Comparison of ENCODE assay signal across 8 cellular contexts in the genomic region with DNA sequence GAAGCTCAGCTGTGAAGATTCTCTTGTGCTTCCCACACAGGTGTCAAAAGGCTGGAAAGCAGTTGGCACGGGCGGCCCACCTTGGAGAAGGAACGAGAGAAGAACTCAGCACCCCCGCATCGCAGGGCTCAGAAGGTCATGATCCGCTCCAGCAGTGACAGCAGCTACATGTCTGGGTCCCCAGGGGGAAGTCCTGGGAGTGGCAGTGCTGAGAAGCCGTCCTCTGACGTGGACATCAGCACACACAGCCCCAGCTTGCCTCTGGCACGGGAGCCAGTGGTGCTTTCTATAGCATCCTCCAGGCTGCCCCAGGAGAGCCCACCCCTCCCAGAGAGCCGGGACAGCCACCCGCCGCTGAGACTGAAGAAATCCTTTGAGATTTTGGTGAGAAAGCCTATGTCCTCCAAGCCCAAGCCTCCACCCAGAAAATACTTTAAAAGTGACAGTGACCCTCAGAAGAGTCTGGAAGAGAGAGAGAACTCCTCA. TPM values are rescaled to one million over a fixed set of nuclear protein-coding genes. Genes with fewer than 3 reads are reported as not detected.
DNase-seq lines count a peak whose midpoint lies in the region; ATAC-seq, FAIRE-seq and TF ChIP-seq lines count a peak whose summit lies in the region.

No MANE protein-coding gene starts in this region.

- in situ Hi-C loops in GM12878 (cut with MboI): loop anchor here (10.0 to 25.0 kb wide), 5 partner anchors 298 to 1920 kb away; a partner anchor contains a TSS

- peak; percentile 41 to 75; a peak in 3 of 4 replicates for TF ChIP-seq EP300 in GM12878 (IDR thresholded peaks at IDR 0.05; ENCODE audit: borderline replicate concordance in 1 of 2, control insufficient read depth in 1 of 2, low read depth in 2 of 2, low read length in 2 of 2)

- H3K9me3 ChIP-seq in GM12878 (replicated peaks; ENCODE audit: control insufficient read depth, insufficient read depth, low read length) (no peaks in the 10 kb centered on the region), body of pancreas (no peaks in the 10 kb centered on the region), uterus (no peaks in the 10 kb centered on the region)

- H3K4me3 ChIP-seq in GM12878 (peak overlapping the region; percentile 70), body of pancreas (no peak overlapping the region), uterus (no peak overlapping the region)

- H3K27ac ChIP-seq in GM12878 (ENCODE audit: control insufficient read depth, insufficient read depth) (peak overlapping the region; percentile 99), body of pancreas (no peak overlapping the region), uterus (no peak overlapping the region)

- SMC1A ChIA-PET in GM12878 (lab: Charles Lee; ENCODE audit: uncharacterized antibody, unreplicated experiment): interaction anchor here (1.0 to 9.6 kb wide), 16 partner anchors 9 to 269 kb away, joined by 3 to 109 read pairs (median 12); no protein-coding TSS in a partner anchor

- TF ChIP-seq POLR2A in GM12878 (IDR thresholded peaks at IDR 0.05; ENCODE audit: low read depth, low read length) (peak; percentile 80), body of pancreas (IDR thresholded peaks at IDR 0.05) (no peak), uterus (IDR thresholded peaks at IDR 0.05) (no peak)

- no peak for TF ChIP-seq CTCF in GM12878 (IDR thresholded peaks at IDR 0.05 in 2 of 3, conservative IDR thresholded peaks at IDR 0.05 in 1 of 3; ENCODE audit: control insufficient read depth in 2 of 3, extremely low read depth in 1 of 3, insufficient read depth in 1 of 3, low read depth in 3 of 3, low read length in 3 of 3)
- no peak for TF ChIP-seq CTCF in body of pancreas (IDR thresholded peaks at IDR 0.05)
- TF ChIP-seq CTCF in uterus (IDR thresholded peaks at IDR 0.05): no peak

- peak overlapping the region; percentile 67 for H2AFZ ChIP-seq in GM12878 (ENCODE audit: control insufficient read depth, low read depth, low read length)

- 2% methylated on average over 12 of the region's 12 CpGs for WGBS in GM12878 (ENCODE audit: insufficient coverage, insufficient replicate concordance, low lambda C conversion rate, missing lambda C conversion rate)
- 77 to 78% methylated on average over 6 to 12 of the region's 12 CpGs for WGBS in body of pancreas, 2 donors

- no TSS peak for BruUV-seq in GM12878 (replicated peaks; lab: Mats Ljungman, UMichigan)

- ATAC-seq in GM19397 (IDR thresholded peaks at IDR 0.05; ENCODE audit: unreplicated experiment): peak; percentile 35
- peak; percentile 32 for ATAC-seq in HG03460 (IDR thresholded peaks at IDR 0.05; ENCODE audit: unreplicated experiment)
- peak; percentile 66 for ATAC-seq in GM12878
- no peak for ATAC-seq in body of pancreas

- no peak for FAIRE-seq in GM12878 (lab: Jason Lieb, UNC)

- no peak for TF ChIP-seq RAD21 in GM12878 (IDR thresholded peaks at IDR 0.05; ENCODE audit: insufficient read depth, low read depth, low read length)

- RAD21 ChIA-PET in GM12878 (lab: Charles Lee; ENCODE audit: unreplicated experiment): interaction anchor here (0.8 to 8.4 kb wide), 16 partner anchors 7 to 106 kb away, joined by 3 to 83 read pairs (median 8); a partner anchor contains a TSS

- POLR2A ChIA-PET in GM12878 (lab: Charles Lee): interaction anchor here (0.6 to 5.3 kb wide), 14 partner anchors 10 to 918 kb away, joined by 3 to 103 read pairs (median 6); a partner anchor contains a TSS

- no peaks in the 10 kb centered on the region for H4K20me1 ChIP-seq in GM12878 (ENCODE audit: control insufficient read depth, insufficient read depth)

- peak; percentile 38 for DNase-seq in CD1c-positive myeloid dendritic cell (ENCODE audit: extremely low spot score)
- peak; percentile 74 for DNase-seq in GM12878 (ENCODE audit: low read depth, low spot score)
- no peak for DNase-seq in activated gamma-delta T cell (lab: John Stamatoyannopoulos, UW)
- no peak for DNase-seq in body of pancreas
- no peak for DNase-seq in uterus
- no peak for DNase-seq in NCI-H1694 treated with DMSO at 0.1 percent for 48 hours (lab: John Stamatoyannopoulos, UW)

- H3K4me1 ChIP-seq in GM12878 (ENCODE audit: control insufficient read depth, insufficient read depth, low read length) (peaks cover 57% of the 10 kb centered on the region), body of pancreas (no peaks in the 10 kb centered on the region), uterus (no peaks in the 10 kb centered on the region)

- CTCF ChIA-PET in GM12878 (lab: Yijun Ruan, JAX): interaction anchor here (1.1 to 6.6 kb wide), 11 partner anchors 11 to 189 kb away, joined by 3 to 66 read pairs (median 6); a partner anchor contains a TSS

- H3K79me2 ChIP-seq in GM12878 (ENCODE audit: control insufficient read depth, insufficient read depth, low read length): peaks cover 39% of the 10 kb centered on the region

- H3K9ac ChIP-seq in GM12878 (ENCODE audit: control insufficient read depth, insufficient read depth, low read length): peak overlapping the region; percentile 92

- H3K27me3 ChIP-seq in GM12878 (replicated peaks in 1 of 2; ENCODE audit: control insufficient read depth in 2 of 2, insufficient read depth in 2 of 2, low read length in 1 of 2) (no peaks in the 10 kb centered on the region), body of pancreas (no peaks in the 10 kb centered on the region), uterus (no peaks in the 10 kb centered on the region)

- intact Hi-C loops in GM12878 (cut with micrococcal nuclease; ENCODE audit: unreplicated experiment): loop anchor here (1.0 to 10.0 kb wide), 4 partner anchors 32 to 752 kb away; a partner anchor contains a TSS
- intact Hi-C loops in body of pancreas (cut with DNase I): no loop called here
- intact Hi-C loops in uterus (cut with DNase I; ENCODE audit: low total_unique reads): no loop called here

- H3K36me3 ChIP-seq in GM12878 (ENCODE audit: control insufficient read depth in 2 of 2, insufficient read depth in 2 of 2, low read length in 1 of 2) (no peaks in the 10 kb centered on the region), body of pancreas (replicated peaks in 1 of 2; ENCODE audit: insufficient read depth in 1 of 2, low read depth in 2 of 2) (no peaks in the 10 kb centered on the region), uterus (no peaks in the 10 kb centered on the region)

- H3K4me2 ChIP-seq in GM12878 (ENCODE audit: control insufficient read depth, insufficient read depth): peak overlapping the region; percentile 100

TF ChIP-seq in GM12878, 131 proteins besides CTCF, POLR2A, EP300 and RAD21 (continues in another document):
- TF ChIP-seq SIN3A (IDR thresholded peaks at IDR 0.05; ENCODE audit: low read depth, low read length) (peak; percentile 65; the same call in 1 of the 2 replicates), MTA2 (IDR thresholded peaks at IDR 0.05; ENCODE audit: low read depth) (peak; percentile 44), GATAD2B (conservative IDR thresholded peaks at IDR 0.05; ENCODE audit: low read depth) (peak; percentile 83), EED (IDR thresholded peaks at IDR 0.05; ENCODE audit: low read depth) (peak; percentile 89), BMI1 (IDR thresholded peaks at IDR 0.05; ENCODE audit: borderline replicate concordance) (no peak), ZBED1 (IDR thresholded peaks at IDR 0.05; ENCODE audit: borderline replicate concordance) (no peak), SREBF2 (IDR thresholded peaks at IDR 0.05; ENCODE audit: low read length) (0 out of 2 replicates have a peak, but pooled peaks have one; percentile 14), BCL11A (IDR thresholded peaks at IDR 0.05; ENCODE audit: low read depth, low read length) (0 out of 2 replicates have a peak, but pooled peaks have one; percentile 39), RBBP5 (conservative IDR thresholded peaks at IDR 0.05) (no peak)
- TF ChIP-seq, protein P1, sequence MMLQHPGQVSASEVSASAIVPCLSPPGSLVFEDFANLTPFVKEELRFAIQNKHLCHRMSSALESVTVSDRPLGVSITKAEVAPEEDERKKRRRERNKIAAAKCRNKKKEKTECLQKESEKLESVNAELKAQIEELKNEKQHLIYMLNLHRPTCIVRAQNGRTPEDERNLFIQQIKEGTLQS (IDR thresholded peaks at IDR 0.05; ENCODE audit: borderline replicate concordance, extremely low read depth, low read depth, low read length): no peak
- TF ChIP-seq, protein P2, sequence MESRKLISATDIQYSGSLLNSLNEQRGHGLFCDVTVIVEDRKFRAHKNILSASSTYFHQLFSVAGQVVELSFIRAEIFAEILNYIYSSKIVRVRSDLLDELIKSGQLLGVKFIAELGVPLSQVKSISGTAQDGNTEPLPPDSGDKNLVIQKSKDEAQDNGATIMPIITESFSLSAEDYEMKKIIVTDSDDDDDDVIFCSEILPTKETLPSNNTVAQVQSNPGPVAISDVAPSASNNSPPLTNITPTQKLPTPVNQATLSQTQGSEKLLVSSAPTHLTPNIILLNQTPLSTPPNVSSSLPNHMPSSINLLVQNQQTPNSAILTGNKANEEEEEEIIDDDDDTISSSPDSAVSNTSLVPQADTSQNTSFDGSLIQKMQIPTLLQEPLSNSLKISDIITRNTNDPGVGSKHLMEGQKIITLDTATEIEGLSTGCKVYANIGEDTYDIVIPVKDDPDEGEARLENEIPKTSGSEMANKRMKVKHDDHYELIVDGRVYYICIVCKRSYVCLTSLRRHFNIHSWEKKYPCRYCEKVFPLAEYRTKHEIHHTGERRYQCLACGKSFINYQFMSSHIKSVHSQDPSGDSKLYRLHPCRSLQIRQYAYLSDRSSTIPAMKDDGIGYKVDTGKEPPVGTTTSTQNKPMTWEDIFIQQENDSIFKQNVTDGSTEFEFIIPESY (IDR thresholded peaks at IDR 0.05): no peak

RNA-seq across cellular contexts. Expression of a gene that starts 31.4 kb away (rescaled TPM):
- 20.1 and 22.0 TPM in 2 replicates for total RNA-seq in GM12878 (2013; cell fraction: nucleolus; rRNA removed)
- 6.3 and 6.4 TPM in 2 replicates for total RNA-seq in GM12878 (2014; rRNA removed)
- total RNA-seq in GM12878 (2014; rRNA removed; fragmentation: Illumina TruSeq; extraction: Trizol): 4.1 and 4.5 TPM in 2 replicates
- total RNA-seq in GM12878 (2021): 6.0 and 6.1 TPM in 2 replicates
- polyA plus RNA-seq in GM12878 (2011; ENCODE audit: low read depth): 2.0 TPM
- 7.5 and 9.4 TPM in 2 replicates for polyA plus RNA-seq in GM12878 (2011; rRNA removed)
- 11.9 and 12.7 TPM in 2 replicates for polyA plus RNA-seq in GM12878 (2011; cell fraction: cytosol; rRNA removed)
- polyA plus RNA-seq in GM12878 (2011; cell fraction: nucleus; rRNA removed): 22.7 and 29.4 TPM in 2 replicates
- polyA plus RNA-seq in GM12878 (2012): 3.0 and 4.8 TPM in 2 replicates
- polyA plus RNA-seq in GM12878 (2014; fragmentation: Illumina TruSeq; extraction: Trizol): 5.4 and 6.3 TPM in 2 replicates
- 1 to 10 TPM; 2.3 to 3.5 TPM for polyA plus RNA-seq in GM12878 (2014; fragmentation: Nextera tagmentation; extraction: Ambion mirVana)
- 8.4 and 8.6 TPM in 2 replicates for polyA plus RNA-seq in GM12878 (2014; rRNA removed)
- polyA plus RNA-seq in GM12878 (2016; fragmentation: Nextera tagmentation; extraction: Ambion mirVana): 1 to 10 TPM; 3.0 to 3.5 TPM
- polyA minus RNA-seq in GM12878 (2011; rRNA and poly(A)+ RNA removed): 11.0 and 11.7 TPM in 2 replicates
- 1.9 and 3.1 TPM in 2 replicates for polyA minus RNA-seq in GM12878 (2011; cell fraction: cytosol; rRNA and poly(A)+ RNA removed)
- polyA minus RNA-seq in GM12878 (2011; cell fraction: nucleus; rRNA and poly(A)+ RNA removed): 13.1 and 19.6 TPM in 2 replicates
- total RNA-seq in body of pancreas: 1 to 10 TPM; 1.3 to 9.6 TPM
- 10 to 100 TPM in 3 of 4 donors, 1 to 10 TPM in 1; 8.5 to 20.6 (median 19.7) TPM for total RNA-seq in uterus

Comparison
In these comparisons a context has a peak if more than half of its experiments do, and no peak if none do; other contexts are left out.
1. DNase-seq: peak in CD1c-positive myeloid dendritic cell (single experiment) and GM12878 (single experiment); none in activated gamma-delta T cell (single experiment), body of pancreas (0 of 4), uterus (0 of 2) and NCI-H1694 treated with DMSO at 0.1 percent for 48 hours (single experiment).